In genomic region chr7:96177353-96177752, GRCh38 we compare ENCODE assay signal across 34 cellular contexts.
"Had no signal": no experiment of that assay in that cellular context is flagged by ENCODE, and none has a peak within 500 bp of the region (broad histone marks: within the 10 kb centered on the region; RNA-seq: fewer than 3 reads in every experiment).

No MANE protein-coding gene starts in this region.

- H3K9me3 Mint-ChIP-seq: activated B cell treated with CpG ODN at 0.5 μM for 24 hours; activated CD4-positive, alpha-beta memory T cell treated with anti-CD3 and anti-CD28 coated beads for 36 hours; activated CD4-positive, alpha-beta T cell treated with anti-CD3 and anti-CD28 coated beads, Interleukin-2, amount 10 ng/mL, durations not matched to agents 24 days and 14 days; activated CD8-positive, alpha-beta T cell treated with anti-CD3 and anti-CD28 coated beads for 36 hours; activated naive CD4-positive, alpha-beta T cell treated with anti-CD3 and anti-CD28 coated beads for 36 hours; activated naive CD4-positive, alpha-beta T cell treated with anti-CD3 and anti-CD28 coated beads, Interleukin-2, amount 50 U/mL, for 72 hours; activated naive CD8-positive, alpha-beta T cell treated with anti-CD3 and anti-CD28 coated beads for 36 hours; activated T-cell treated with anti-CD3 and anti-CD28 coated beads, Interleukin-2, amount 50 U/mL, for 4 hours; activated T-cell treated with anti-CD3 and anti-CD28 coated beads, Interleukin-2, amount 50 U/mL, for 72 hours; activated T-helper 1 cell treated with anti-CD3 and anti-CD28 coated beads, Interleukin-12 subunit alpha, Interleukin-12 subunit beta, Interleukin-2, Interleukin-4 antibody, amounts not matched to agents 30 ng/mL and 10 ng/mL and 1 ng/mL, durations not matched to agents 14 hours and 24 hours and 36 hours; activated T-helper 17 cell treated with anti-CD3 and anti-CD28 coated beads, Interleukin-2, amount 50 U/mL, for 72 hours; T-helper 1 cell treated with Interleukin-12 subunit alpha and Interleukin-12 subunit beta and Interleukin-4 antibody, amounts not matched to agents 30 μg/mL and 1 μg/mL, for 36 hours; T-helper 2 cell treated with Interferon-gamma antibody and Interleukin-4, amounts not matched to agents 5 μg/mL and 100 μg/mL, for 36 hours had no signal

- DNase-seq: activated B cell treated with CpG ODN at 0.5 μM for 24 hours; activated CD4-positive, alpha-beta memory T cell treated with anti-CD3 and anti-CD28 coated beads for 36 hours; activated CD4-positive, alpha-beta T cell treated with anti-CD3 and anti-CD28 coated beads for 4 hours; activated CD4-positive, alpha-beta T cell treated with anti-CD3 and anti-CD28 coated beads, Interleukin-2, amount 10 ng/mL, durations not matched to agents 24 days and 14 days; activated CD4-positive, alpha-beta T cell treated with anti-CD3 and anti-CD28 coated beads, Interleukin-2, amount 50 U/mL, for 1 hour; activated CD4-positive, alpha-beta T cell treated with anti-CD3 and anti-CD28 coated beads, Interleukin-2, amount 50 U/mL, for 4 hours; activated CD4-positive, CD25-positive, alpha-beta regulatory T cell treated with anti-CD3 and anti-CD28 coated beads, Interleukin-2, amount 50 U/mL, for 72 hours; activated CD8-positive, alpha-beta memory T cell treated with anti-CD3 and anti-CD28 coated beads, Interleukin-2, amount 50 U/mL, for 4 hours; activated CD8-positive, alpha-beta T cell treated with anti-CD3 and anti-CD28 coated beads for 36 hours; activated effector memory CD4-positive, alpha-beta T cell treated with anti-CD3 and anti-CD28 coated beads, Interleukin-2, amount 50 U/mL, for 16 hours; activated gamma-delta T cell treated with Interleukin-2 at 50 U/mL for 16 hours; activated naive CD4-positive, alpha-beta T cell; activated naive CD4-positive, alpha-beta T cell treated with anti-CD3 and anti-CD28 coated beads for 36 hours; activated naive CD4-positive, alpha-beta T cell treated with anti-CD3 and anti-CD28 coated beads, Interleukin-2, amount 50 U/mL, for 16 hours; activated naive CD8-positive, alpha-beta T cell treated with anti-CD3 and anti-CD28 coated beads for 36 hours; activated T-cell treated with anti-CD3 and anti-CD28 coated beads for 4 hours; activated T-cell treated with anti-CD3 and anti-CD28 coated beads, Interleukin-2, amount 50 U/mL, for 1 hour; activated T-cell treated with anti-CD3 and anti-CD28 coated beads, Interleukin-2, amount 50 U/mL, for 4 hours; activated T-cell treated with anti-CD3 and anti-CD28 coated beads, Interleukin-2, amount 50 U/mL, for 72 hours; adrenal gland; amniotic stem cell; aorta; body of pancreas; brain microvascular endothelial cell; central memory CD4-positive, alpha-beta T cell; T-helper 2 cell; T-helper 9 cell had no signal

- H3K4me3 Mint-ChIP-seq: activated B cell treated with CpG ODN at 0.5 μM for 24 hours; activated CD4-positive, alpha-beta memory T cell treated with anti-CD3 and anti-CD28 coated beads for 36 hours; activated CD4-positive, alpha-beta T cell treated with anti-CD3 and anti-CD28 coated beads, Interleukin-2, amount 10 ng/mL, durations not matched to agents 24 days and 14 days; activated CD8-positive, alpha-beta T cell treated with anti-CD3 and anti-CD28 coated beads for 36 hours; activated naive CD4-positive, alpha-beta T cell treated with anti-CD3 and anti-CD28 coated beads for 36 hours; activated naive CD8-positive, alpha-beta T cell treated with anti-CD3 and anti-CD28 coated beads for 36 hours; activated T-cell treated with anti-CD3 and anti-CD28 coated beads, Interleukin-2, amount 50 U/mL, for 4 hours; activated T-cell treated with anti-CD3 and anti-CD28 coated beads, Interleukin-2, amount 50 U/mL, for 72 hours; activated T-helper 1 cell treated with anti-CD3 and anti-CD28 coated beads, Interleukin-12 subunit alpha, Interleukin-12 subunit beta, Interleukin-2, Interleukin-4 antibody, amounts not matched to agents 30 ng/mL and 10 ng/mL and 1 ng/mL, durations not matched to agents 14 hours and 24 hours and 36 hours; activated T-helper 17 cell treated with anti-CD3 and anti-CD28 coated beads, Interleukin-2, amount 50 U/mL, for 72 hours; T-helper 1 cell treated with Interleukin-12 subunit alpha and Interleukin-12 subunit beta and Interleukin-4 antibody, amounts not matched to agents 30 μg/mL and 1 μg/mL, for 36 hours; T-helper 2 cell treated with Interferon-gamma antibody and Interleukin-4, amounts not matched to agents 5 μg/mL and 100 μg/mL, for 36 hours had no signal

- H3K9me3 ChIP-seq: adrenal gland, body of pancreas, breast epithelium had no signal

- H3K4me3 ChIP-seq: adrenal gland, body of pancreas, breast epithelium had no signal

- ATAC-seq: activated CD8-positive, alpha-beta T cell treated with anti-CD3 and anti-CD28 coated beads for 36 hours; activated naive CD4-positive, alpha-beta T cell treated with anti-CD3 and anti-CD28 coated beads, Interleukin-2, amount 50 U/mL, for 72 hours; activated T-cell treated with anti-CD3 and anti-CD28 coated beads, Interleukin-2, amount 50 U/mL, for 4 hours; activated T-cell treated with anti-CD3 and anti-CD28 coated beads, Interleukin-2, amount 50 U/mL, for 72 hours; activated T-helper 17 cell treated with anti-CD3 and anti-CD28 coated beads, Interleukin-2, amount 50 U/mL, for 72 hours; body of pancreas had no signal

- H3K27me3 Mint-ChIP-seq: activated B cell treated with CpG ODN at 0.5 μM for 24 hours; activated CD4-positive, alpha-beta memory T cell treated with anti-CD3 and anti-CD28 coated beads for 36 hours; activated CD4-positive, alpha-beta T cell treated with anti-CD3 and anti-CD28 coated beads, Interleukin-2, amount 10 ng/mL, durations not matched to agents 24 days and 14 days; activated CD8-positive, alpha-beta T cell treated with anti-CD3 and anti-CD28 coated beads for 36 hours; activated naive CD8-positive, alpha-beta T cell treated with anti-CD3 and anti-CD28 coated beads for 36 hours; activated T-helper 17 cell treated with anti-CD3 and anti-CD28 coated beads, Interleukin-2, amount 50 U/mL, for 72 hours had no signal

- H3K27ac Mint-ChIP-seq: activated B cell treated with CpG ODN at 0.5 μM for 24 hours; activated CD4-positive, alpha-beta memory T cell treated with anti-CD3 and anti-CD28 coated beads for 36 hours; activated CD4-positive, alpha-beta T cell treated with anti-CD3 and anti-CD28 coated beads, Interleukin-2, amount 10 ng/mL, durations not matched to agents 24 days and 14 days; activated CD8-positive, alpha-beta T cell treated with anti-CD3 and anti-CD28 coated beads for 36 hours; activated naive CD4-positive, alpha-beta T cell treated with anti-CD3 and anti-CD28 coated beads for 36 hours; activated naive CD4-positive, alpha-beta T cell treated with anti-CD3 and anti-CD28 coated beads, Interleukin-2, amount 50 U/mL, for 72 hours; activated naive CD8-positive, alpha-beta T cell treated with anti-CD3 and anti-CD28 coated beads for 36 hours; activated T-cell treated with anti-CD3 and anti-CD28 coated beads, Interleukin-2, amount 50 U/mL, for 72 hours; activated T-helper 1 cell treated with anti-CD3 and anti-CD28 coated beads, Interleukin-12 subunit alpha, Interleukin-12 subunit beta, Interleukin-2, Interleukin-4 antibody, amounts not matched to agents 30 ng/mL and 10 ng/mL and 1 ng/mL, durations not matched to agents 14 hours and 24 hours and 36 hours; activated T-helper 17 cell treated with anti-CD3 and anti-CD28 coated beads, Interleukin-2, amount 50 U/mL, for 72 hours; T-helper 1 cell treated with Interleukin-12 subunit alpha and Interleukin-12 subunit beta and Interleukin-4 antibody, amounts not matched to agents 30 μg/mL and 1 μg/mL, for 36 hours; T-helper 2 cell treated with Interferon-gamma antibody and Interleukin-4, amounts not matched to agents 5 μg/mL and 100 μg/mL, for 36 hours had no signal

- H3K36me3 ChIP-seq: adrenal gland, brain microvascular endothelial cell, breast epithelium had no signal

- H3K4me1 Mint-ChIP-seq: activated B cell treated with CpG ODN at 0.5 μM for 24 hours; activated CD4-positive, alpha-beta T cell treated with anti-CD3 and anti-CD28 coated beads, Interleukin-2, amount 10 ng/mL, durations not matched to agents 24 days and 14 days; activated naive CD8-positive, alpha-beta T cell treated with anti-CD3 and anti-CD28 coated beads for 36 hours; activated T-helper 17 cell treated with anti-CD3 and anti-CD28 coated beads, Interleukin-2, amount 50 U/mL, for 72 hours had no signal

- H3K27me3 ChIP-seq: adrenal gland, body of pancreas, brain microvascular endothelial cell, breast epithelium had no signal

- H3K4me1 ChIP-seq: adrenal gland, body of pancreas, breast epithelium had no signal

- H3K27ac ChIP-seq: adrenal gland, body of pancreas, brain microvascular endothelial cell, breast epithelium, VCaP had no signal
